ENCODE assay signal across 13 cellular contexts in the genomic region with DNA sequence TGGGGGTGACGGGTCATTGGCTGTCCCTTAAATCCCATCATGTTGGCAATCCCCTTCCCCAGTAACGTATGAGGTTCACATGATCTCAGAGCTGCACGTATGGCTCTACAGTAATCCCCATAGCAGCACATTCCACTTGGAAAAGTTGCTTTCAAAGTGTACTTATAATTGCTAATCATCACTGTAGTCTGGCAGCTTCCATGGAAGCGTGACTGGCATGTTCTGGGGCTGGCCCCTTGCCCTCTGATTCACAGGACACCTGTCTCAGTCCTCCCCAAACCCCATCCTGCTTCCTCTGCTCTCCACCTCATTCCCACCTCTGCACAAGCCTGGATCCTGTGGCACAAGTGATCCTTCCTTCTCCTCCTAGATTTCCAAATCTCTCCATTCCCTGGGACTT.
"Had no signal": no experiment of that assay in that cellular context is flagged by ENCODE, and none has a peak within 500 bp of the region (broad histone marks: within the 10 kb centered on the region; RNA-seq: fewer than 3 reads in every experiment).

No MANE protein-coding gene starts in this region.

- H3K4me3 Mint-ChIP-seq: activated CD4-positive, alpha-beta T cell treated with anti-CD3 and anti-CD28 coated beads, Interleukin-2, amount 10 ng/mL, durations not matched to agents 7 days and 5 days; mesothelial cell of epicardium had no signal

- DNase-seq: activated CD4-positive, alpha-beta T cell treated with anti-CD3 and anti-CD28 coated beads, Interleukin-2, amount 10 ng/mL, durations not matched to agents 7 days and 5 days; activated CD4-positive, CD25-positive, alpha-beta regulatory T cell; activated CD8-positive, alpha-beta memory T cell treated with anti-CD3 and anti-CD28 coated beads for 24 hours; activated naive CD4-positive, alpha-beta T cell treated with anti-CD3 and anti-CD28 coated beads, Interleukin-2, amount 50 U/mL, for 16 hours; central memory CD4-positive, alpha-beta T cell; effector memory CD8-positive, alpha-beta T cell; erythroblast; nucleus accumbens; right lobe of liver; stimulated activated naive CD4-positive, alpha-beta T cell treated with Interleukin-2 at 50 U/mL for 16 hours; T-helper 2 cell had no signal

- H3K27ac Mint-ChIP-seq: activated CD4-positive, alpha-beta T cell treated with anti-CD3 and anti-CD28 coated beads, Interleukin-2, amount 10 ng/mL, durations not matched to agents 7 days and 5 days; effector memory CD8-positive, alpha-beta T cell; mesothelial cell of epicardium had no signal

- H3K36me3 Mint-ChIP-seq: mesothelial cell of epicardium had no signal

- ATAC-seq: body of pancreas; effector memory CD8-positive, alpha-beta T cell had no signal

- H3K9me3 Mint-ChIP-seq: effector memory CD8-positive, alpha-beta T cell; mesothelial cell of epicardium had no signal

- H3K4me3 ChIP-seq: body of pancreas had no signal
